23 cellular contexts compared by ENCODE assay signal in the genomic region with DNA sequence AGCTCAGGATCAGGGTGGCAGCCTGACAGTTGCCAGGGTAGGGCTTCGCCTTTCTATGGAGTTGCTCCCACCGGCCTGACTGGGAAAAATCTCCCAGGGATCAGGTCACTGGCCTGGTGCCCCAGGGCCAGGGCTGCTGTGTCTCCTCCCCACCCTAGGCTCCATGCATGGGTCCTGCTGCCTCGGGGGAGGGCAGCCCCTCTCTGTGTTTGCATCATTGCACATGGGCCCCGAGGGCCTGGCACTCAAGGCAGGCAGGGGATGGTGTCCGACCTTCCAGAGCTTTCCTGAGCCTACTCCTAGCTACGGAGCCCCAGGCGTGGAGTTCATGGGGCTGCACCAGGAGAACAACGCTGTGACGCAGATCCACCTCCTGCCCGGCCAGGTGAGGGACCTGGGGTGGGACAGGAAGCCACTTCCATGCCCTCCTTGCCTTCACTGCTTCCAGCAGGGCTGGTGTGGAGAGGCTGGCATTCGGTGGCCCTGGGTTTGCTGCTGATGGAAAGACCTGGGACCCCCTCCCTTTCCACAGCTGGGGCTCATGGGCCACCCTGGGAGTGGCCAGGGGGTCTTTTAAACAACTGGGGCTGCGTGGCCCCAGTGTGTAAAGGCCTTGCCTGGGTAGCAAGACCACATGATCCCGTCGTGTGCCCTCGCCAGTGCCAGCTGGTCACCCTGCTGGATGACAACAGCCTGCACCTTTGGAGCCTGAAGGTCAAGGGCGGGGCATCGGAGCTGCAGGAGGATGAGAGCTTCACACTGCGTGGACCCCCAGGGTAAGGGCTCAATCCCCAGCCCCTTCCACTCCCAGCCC. TPM values are rescaled to one million over a fixed set of nuclear protein-coding genes. Genes with fewer than 3 reads are reported as not detected.
DNase-seq lines count a peak whose midpoint lies in the region; ATAC-seq, FAIRE-seq and TF ChIP-seq lines count a peak whose summit lies in the region.
"Had no signal": no experiment of that assay in that cellular context is flagged by ENCODE, and none has a peak within 500 bp of the region (broad histone marks: within the 10 kb centered on the region; RNA-seq: fewer than 3 reads in every experiment).

No MANE protein-coding gene starts in this region.

- no peak for FAIRE-seq in kidney (lab: Jason Lieb, UNC)
- FAIRE-seq: bronchial epithelial cell, GM18507, H54 had no signal

- no peaks in the 10 kb centered on the region for H3K4me1 Mint-ChIP-seq in activated T-helper 17 cell treated with anti-CD3 and anti-CD28 coated beads, Interleukin-2, amount 50 U/mL, for 72 hours
- H3K4me1 Mint-ChIP-seq: activated naive CD8-positive, alpha-beta T cell treated with anti-CD3 and anti-CD28 coated beads, Interleukin-2, amount 10 ng/mL, durations not matched to agents 7 days and 5 days had no signal

- H3K4me1 ChIP-seq in NT2/D1 (ENCODE audit: insufficient read depth, insufficient read length) (peaks cover 23% of the 10 kb centered on the region), kidney (ENCODE audit: control insufficient read depth in 1 of 2, insufficient read depth in 1 of 2, low read depth in 1 of 2, low read length in 2 of 2) (peaks cover 30 to 37% of the 10 kb centered on the region in 2 donors)

- ATAC-seq in omental fat pad (ENCODE audit: low FRiP score) (peak; percentile 11), HG02759 (IDR thresholded peaks at IDR 0.05; ENCODE audit: unreplicated experiment) (no peak), GM21515 (IDR thresholded peaks at IDR 0.05; ENCODE audit: unreplicated experiment) (no peak)
- no peak for ATAC-seq in activated T-helper 17 cell treated with anti-CD3 and anti-CD28 coated beads, Interleukin-2, amount 50 U/mL, for 72 hours (replicated peaks)
- ATAC-seq: activated CD4-positive, CD25-positive, alpha-beta regulatory T cell treated with anti-CD3 and anti-CD28 coated beads, Interleukin-2, amount 50 U/mL, for 24 hours; CD8-positive, alpha-beta T cell had no signal

- intact Hi-C loops in kidney (cut with DNase I) = no loop called here

- H3K36me3 ChIP-seq in NT2/D1 (ENCODE audit: insufficient read depth, insufficient read length, low read length) = peaks cover 20% of the 10 kb centered on the region
- H3K36me3 ChIP-seq in kidney (ENCODE audit: control insufficient read depth in 1 of 2, insufficient read depth in 2 of 2, low read length in 2 of 2) = peaks cover 6 to 11% of the 10 kb centered on the region in 2 donors
- H3K36me3 ChIP-seq: SJSA1 had no signal

- H3K36me3 Mint-ChIP-seq in activated T-helper 17 cell treated with anti-CD3 and anti-CD28 coated beads, Interleukin-2, amount 50 U/mL, for 72 hours (ENCODE audit: low read depth) = no peaks in the 10 kb centered on the region
- H3K36me3 Mint-ChIP-seq: activated naive CD8-positive, alpha-beta T cell treated with anti-CD3 and anti-CD28 coated beads, Interleukin-2, amount 10 ng/mL, durations not matched to agents 7 days and 5 days had no signal

- no peak overlapping the region for H3K4me3 ChIP-seq in NT2/D1 (ENCODE audit: insufficient read length, low read depth)
- H3K4me3 ChIP-seq in kidney (ENCODE audit: low read length in 2 of 2) = no peak overlapping the region
- H3K4me3 ChIP-seq: esophagus squamous epithelium, SJSA1, tibial nerve had no signal

- TF ChIP-seq CTCF in 22Rv1 (IDR thresholded peaks at IDR 0.05) (no peak), kidney (IDR thresholded peaks at IDR 0.05; ENCODE audit: borderline replicate concordance, extremely low read depth, insufficient read depth) (no peak), omental fat pad (IDR thresholded peaks at IDR 0.05) (no peak)

- H3K9me3 Mint-ChIP-seq in activated T-helper 17 cell treated with anti-CD3 and anti-CD28 coated beads, Interleukin-2, amount 50 U/mL, for 72 hours = no peaks in the 10 kb centered on the region
- H3K9me3 Mint-ChIP-seq: activated naive CD8-positive, alpha-beta T cell treated with anti-CD3 and anti-CD28 coated beads, Interleukin-2, amount 10 ng/mL, durations not matched to agents 7 days and 5 days; CD8-positive, alpha-beta T cell; nephron progenitor cell had no signal

- no peak overlapping the region for H3K27ac Mint-ChIP-seq in activated T-helper 17 cell treated with anti-CD3 and anti-CD28 coated beads, Interleukin-2, amount 50 U/mL, for 72 hours
- H3K27ac Mint-ChIP-seq: activated naive CD8-positive, alpha-beta T cell treated with anti-CD3 and anti-CD28 coated beads, Interleukin-2, amount 10 ng/mL, durations not matched to agents 7 days and 5 days; CD8-positive, alpha-beta T cell; nephron progenitor cell had no signal

- no peaks in the 10 kb centered on the region for H3K27me3 Mint-ChIP-seq in activated T-helper 17 cell treated with anti-CD3 and anti-CD28 coated beads, Interleukin-2, amount 50 U/mL, for 72 hours
- H3K27me3 Mint-ChIP-seq: activated naive CD8-positive, alpha-beta T cell treated with anti-CD3 and anti-CD28 coated beads, Interleukin-2, amount 10 ng/mL, durations not matched to agents 7 days and 5 days had no signal

- peak overlapping the region; percentile 90 for H3K27ac ChIP-seq in 22Rv1
- H3K27ac ChIP-seq in kidney (ENCODE audit: low read depth in 2 of 2, low read length in 2 of 2) = peak overlapping the region; percentile 21 to 90
- H3K27ac ChIP-seq: SJSA1, tibial nerve had no signal

- H3K27me3 ChIP-seq in NT2/D1 (ENCODE audit: insufficient read depth, insufficient read length) = no peaks in the 10 kb centered on the region
- H3K27me3 ChIP-seq: esophagus squamous epithelium, SJSA1, tibial nerve had no signal

- no peak for DNase-seq in NT2/D1 (ENCODE audit: low read depth, low spot score)
- no peak for DNase-seq in kidney
- DNase-seq in omental fat pad (ENCODE audit: low spot score) = no peak
- no peak for DNase-seq in activated T-cell treated with anti-CD3 and anti-CD28 coated beads, Interleukin-2, amount 50 U/mL, for 1 hour
- DNase-seq: activated naive CD8-positive, alpha-beta T cell treated with anti-CD3 and anti-CD28 coated beads, Interleukin-2, amount 10 ng/mL, durations not matched to agents 7 days and 5 days; CD8-positive, alpha-beta T cell; effector CD4-positive, alpha-beta T cell; esophagus squamous epithelium; MV-4-11; NCI-H2029 treated with DMSO at 0.1 percent for 48 hours; NCI-H510A; T-helper 9 cell had no signal

- no peak overlapping the region for H3K4me3 Mint-ChIP-seq in activated T-helper 17 cell treated with anti-CD3 and anti-CD28 coated beads, Interleukin-2, amount 50 U/mL, for 72 hours
- H3K4me3 Mint-ChIP-seq: activated naive CD8-positive, alpha-beta T cell treated with anti-CD3 and anti-CD28 coated beads, Interleukin-2, amount 10 ng/mL, durations not matched to agents 7 days and 5 days; CD8-positive, alpha-beta T cell; nephron progenitor cell had no signal

- peak overlapping the region; percentile 3 for H3K9ac ChIP-seq in NT2/D1 (ENCODE audit: insufficient read length, low read depth)
- no peak overlapping the region for H3K9ac ChIP-seq in kidney (ENCODE audit: low read length in 2 of 2)

- no peaks in the 10 kb centered on the region for H3K9me3 ChIP-seq in NT2/D1 (ENCODE audit: insufficient read depth, low read length)
- H3K9me3 ChIP-seq in kidney (ENCODE audit: control insufficient read depth in 1 of 2, low read length in 2 of 2) = no peaks in the 10 kb centered on the region
- H3K9me3 ChIP-seq: esophagus squamous epithelium, SJSA1, tibial nerve had no signal

RNA-seq across cellular contexts. Expression of a gene that starts 29.5 kb away (rescaled TPM):
- 286 TPM for total RNA-seq in kidney
- polyA plus RNA-seq in kidney (ENCODE audit: insufficient read depth, low read depth, low replicate concordance) = 139 TPM
- 100 to 1,000 TPM in 1 of 4 donors, 10 to 100 TPM in 3; 58.4 to 187 (median 74.3) TPM for total RNA-seq in omental fat pad
- 10 to 100 TPM; 10.2 to 44.5 TPM for total RNA-seq in activated T-helper 17 cell treated with anti-CD3 and anti-CD28 coated beads, Interleukin-2, amount 50 U/mL, for 72 hours

RNA-seq across cellular contexts. Expression of a gene that starts 32.6 kb away (rescaled TPM):
- total RNA-seq in kidney = 262 TPM
- polyA plus RNA-seq in kidney (ENCODE audit: insufficient read depth, low read depth, low replicate concordance) = 181 TPM
- total RNA-seq in omental fat pad = 10 to 100 TPM in 1 of 4 donors, 1 to 10 TPM in 3; 5.4 to 10.4 (median 6.7) TPM
- total RNA-seq in activated T-helper 17 cell treated with anti-CD3 and anti-CD28 coated beads, Interleukin-2, amount 50 U/mL, for 72 hours = 10 to 100 TPM; 16.7 to 24.1 TPM

RNA-seq across cellular contexts. Expression of a gene that starts 41.7 kb away (rescaled TPM):
- 25.8 TPM for total RNA-seq in kidney
- 33.8 TPM for polyA plus RNA-seq in kidney (ENCODE audit: insufficient read depth, low read depth, low replicate concordance)
- 10 to 100 TPM in 3 of 4 donors, 1 to 10 TPM in 1; 9.4 to 33.3 (median 14.9) TPM for total RNA-seq in omental fat pad
- total RNA-seq in activated T-helper 17 cell treated with anti-CD3 and anti-CD28 coated beads, Interleukin-2, amount 50 U/mL, for 72 hours = 10 to 100 TPM; 25.3 to 46.4 TPM

RNA-seq across cellular contexts. Expression of a gene that starts 42.7 kb away (rescaled TPM):
- 98.6 TPM for total RNA-seq in kidney
- polyA plus RNA-seq in kidney (ENCODE audit: insufficient read depth, low read depth, low replicate concordance) = 25.0 TPM
- total RNA-seq in omental fat pad = 10 to 100 TPM in 3 of 4 donors, 1 to 10 TPM in 1; 6.7 to 61.5 (median 23.9) TPM
- 1 to 10 TPM; 2.9 to 5.4 TPM for total RNA-seq in activated T-helper 17 cell treated with anti-CD3 and anti-CD28 coated beads, Interleukin-2, amount 50 U/mL, for 72 hours

Comparison
In these comparisons a context has a peak if more than half of its experiments do, and no peak if none do; other contexts are left out.
1. RNA of a gene that starts 32.6 kb away (total RNA-seq): 262 TPM in kidney (single experiment); 16.7 to 24.1 TPM in activated T-helper 17 cell treated with anti-CD3 and anti-CD28 coated beads, Interleukin-2, amount 50 U/mL, for 72 hours and 5.4 to 10.4 TPM in omental fat pad; every median in the first group is over 10 times any median in the second.